ENCODE assay signal across 8 cellular contexts in the genomic region with DNA sequence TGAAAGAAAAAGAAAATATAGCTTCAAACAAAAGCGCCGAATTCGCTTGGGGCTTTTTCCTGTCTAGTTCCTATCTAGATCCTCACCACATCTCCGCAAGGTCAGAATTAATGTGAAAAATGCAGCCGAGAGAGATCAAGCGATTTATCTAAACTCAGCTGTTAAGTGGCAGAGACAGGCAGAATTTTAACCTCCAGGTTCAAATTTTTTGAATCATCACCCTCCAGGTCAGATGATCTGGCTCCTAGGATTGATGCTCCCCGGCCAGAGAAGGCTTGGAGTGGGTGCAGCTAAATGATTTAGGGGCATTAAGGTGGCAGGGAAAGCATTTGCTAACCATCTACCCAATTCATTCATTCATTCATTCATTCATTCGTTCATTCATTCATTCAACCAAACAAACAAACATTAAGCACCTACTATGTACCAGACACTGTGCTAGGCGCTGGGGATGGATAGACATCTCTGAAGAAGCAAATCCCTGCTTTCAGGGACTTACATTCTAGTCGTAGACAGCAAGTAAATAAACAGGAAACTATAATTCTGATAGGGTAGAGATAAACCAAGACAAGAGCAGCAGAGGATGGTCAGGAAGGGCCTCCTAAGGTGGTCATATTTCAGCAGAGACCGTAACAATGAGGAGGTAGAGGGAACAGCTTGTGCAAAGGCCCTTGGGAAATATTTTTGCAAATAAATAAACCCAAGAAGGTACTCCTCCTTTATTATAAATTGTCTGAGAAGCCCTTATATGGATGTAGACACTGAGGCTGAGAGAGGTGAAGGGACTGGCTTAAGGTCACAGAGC. TPM values are rescaled to one million over a fixed set of nuclear protein-coding genes. Genes with fewer than 3 reads are reported as not detected.
A peak's percentile ranks its signal among the peaks of the same experiment; 100 is the strongest.
DNase-seq lines count a peak whose midpoint lies in the region; ATAC-seq, FAIRE-seq and TF ChIP-seq lines count a peak whose summit lies in the region.

No MANE protein-coding gene starts in this region.

- 4% methylated on average over 11 of the region's 11 CpGs for WGBS in K562 (ENCODE audit: insufficient coverage, low coverage, missing lambda C conversion rate)

- peaks cover 35% of the 10 kb centered on the region for H4K20me1 ChIP-seq in K562 (replicated peaks; ENCODE audit: control insufficient read depth, insufficient read depth, low read length)

- CTCF ChIA-PET in K562 (lab: Yijun Ruan, JAX; ENCODE audit: low intra/inter-chr PET ratio) = no interaction called here

- no peak for FAIRE-seq in K562 (lab: Jason Lieb, UNC)

- peak overlapping the region; percentile 87 for H3K27ac Mint-ChIP-seq in memory B cell

- peaks cover 50% of the 10 kb centered on the region for H3K4me1 Mint-ChIP-seq in memory B cell

- no peaks in the 10 kb centered on the region for H3K36me3 Mint-ChIP-seq in memory B cell

- H3K9me3 ChIP-seq in left ventricle myocardium inferior (replicated peaks) (no peaks in the 10 kb centered on the region), K562 (replicated peaks; ENCODE audit: control insufficient read depth, insufficient read depth, low read depth, low read length) (no peaks in the 10 kb centered on the region), uterus (no peaks in the 10 kb centered on the region)

- TF ChIP-seq EP300 in K562 (IDR thresholded peaks at IDR 0.05; ENCODE audit: low read length) = no peak

- intact Hi-C loops in left ventricle myocardium inferior (cut with micrococcal nuclease) = no loop called here
- intact Hi-C loops in Right ventricle myocardium inferior (cut with DNase I) = loop anchor here (10.0 kb wide), 1 partner anchor 621 kb away; the partner anchor contains the start of gene PARD6B
- intact Hi-C loops in K562 (cut with micrococcal nuclease) = loop anchor here (2.0 to 5.0 kb wide), 2 partner anchors 39 to 54 kb away; partner anchors contain the start of gene PEDS1
- intact Hi-C loops in uterus (cut with DNase I; ENCODE audit: low total_unique reads) = no loop called here

- H3K9me1 ChIP-seq in K562 (ENCODE audit: control insufficient read depth, insufficient read depth, low read length) = peaks cover 7% of the 10 kb centered on the region

- in situ Hi-C loops in K562 (cut with MboI) = no loop called here

- H3K4me1 ChIP-seq in left ventricle myocardium inferior = peaks cover 76% of the 10 kb centered on the region
- peaks cover 23 to 51% of the 10 kb centered on the region in 2 experiments for H3K4me1 ChIP-seq in K562 (replicated peaks in 1 of 2; ENCODE audit: control insufficient read depth in 2 of 2, insufficient read depth in 2 of 2, low read length in 2 of 2)
- H3K4me1 ChIP-seq in uterus = peaks cover 5 to 8% of the 10 kb centered on the region in 2 donors

- no peak for TF ChIP-seq POLR2A in K562 (conservative IDR thresholded peaks at IDR 0.05)
- TF ChIP-seq POLR2A in uterus (IDR thresholded peaks at IDR 0.05) = no peak

- TSS peak; percentile 71 for BruUV-seq in K562 (replicated peaks; lab: Mats Ljungman, UMichigan)

- H3K36me3 ChIP-seq in left ventricle myocardium inferior (no peaks in the 10 kb centered on the region), K562 (ENCODE audit: control insufficient read depth, insufficient read depth, low read length) (peaks cover 23% of the 10 kb centered on the region), uterus (no peaks in the 10 kb centered on the region)

- H3K27ac ChIP-seq in left ventricle myocardium inferior (replicated peaks) (peak overlapping the region; percentile 99), K562 (ENCODE audit: extremely low read depth, low read depth, low read length) (peak overlapping the region; percentile 92), uterus (peak overlapping the region; percentile 90 to 98)

- H3K4me3 ChIP-seq in left ventricle myocardium inferior = peak overlapping the region; percentile 99
- peak overlapping the region; percentile 100 for H3K4me3 ChIP-seq in K562
- H3K4me3 ChIP-seq in uterus = peak overlapping the region; percentile 82 to 86

- no peak for TF ChIP-seq CTCF in left ventricle myocardium inferior (IDR thresholded peaks at IDR 0.05; ENCODE audit: borderline replicate concordance)
- no peak for TF ChIP-seq CTCF in K562 (IDR thresholded peaks at IDR 0.05 in 2 of 3, conservative IDR thresholded peaks at IDR 0.05 in 1 of 3; ENCODE audit: insufficient read depth in 2 of 3, low read depth in 1 of 3, low read length in 3 of 3)
- no peak for TF ChIP-seq CTCF in uterus (IDR thresholded peaks at IDR 0.05)

- H3K79me2 ChIP-seq in K562 (ENCODE audit: control insufficient read depth, insufficient read depth, low read length) = peaks cover 63% of the 10 kb centered on the region

- peak overlapping the region; percentile 85 to 97; a peak in 3 of 4 replicates for H3K9ac ChIP-seq in K562 (ENCODE audit: insufficient read depth in 1 of 2, low read depth in 2 of 2, low read length in 2 of 2)

- POLR2A ChIA-PET in K562 (lab: Yijun Ruan, JAX) = interaction anchor here (0.5 to 5.5 kb wide), 4 partner anchors 9 to 570 kb away, joined by 4 to 51 read pairs (median 4); no protein-coding TSS in a partner anchor

- H2AFZ ChIP-seq in K562 (ENCODE audit: low read depth, low read length) = peak overlapping the region; percentile 91

- DNase-seq in left ventricle myocardium inferior (no peak), Right ventricle myocardium inferior (ENCODE audit: missing footprints) (no peak), K562 (ENCODE audit: extremely low read depth in 1 of 4, low spot score in 3 of 4) (no peak), memory B cell (ENCODE audit: low spot score in 2 of 2) (no peak), uterus (no peak), NCI-H69 (lab: John Stamatoyannopoulos, UW) (no peak)

- no peak for TF ChIP-seq RAD21 in K562 (CRISPR knock-in tag; conservative IDR thresholded peaks at IDR 0.05 in 1 of 2, IDR thresholded peaks at IDR 0.05 in 1 of 2)

- no peaks in the 10 kb centered on the region for H3K27me3 ChIP-seq in left ventricle myocardium inferior (ENCODE audit: low read depth)
- H3K27me3 ChIP-seq in K562 (ENCODE audit: control insufficient read depth in 2 of 2, insufficient read depth in 2 of 2, low read length in 2 of 2) = no peaks in the 10 kb centered on the region
- no peaks in the 10 kb centered on the region for H3K27me3 ChIP-seq in uterus

- peak overlapping the region; percentile 98 for H3K4me3 Mint-ChIP-seq in memory B cell

- ATAC-seq in Right ventricle myocardium inferior (no peak), K562 (no peak), memory B cell (ENCODE audit: low read depth) (no peak), GM18858 (IDR thresholded peaks at IDR 0.05; ENCODE audit: unreplicated experiment) (no peak), HG03135 (IDR thresholded peaks at IDR 0.05; ENCODE audit: unreplicated experiment) (no peak)

- H3K4me2 ChIP-seq in K562 (ENCODE audit: insufficient read depth, low read length) = peak overlapping the region; percentile 98

- H3K27me3 Mint-ChIP-seq in memory B cell = no peaks in the 10 kb centered on the region

- H3K9me3 Mint-ChIP-seq in memory B cell = no peaks in the 10 kb centered on the region

TF ChIP-seq in K562, 482 proteins besides CTCF, POLR2A, EP300 and RAD21 (continues in another document):
- TF ChIP-seq ETS2 (tag; IDR thresholded peaks at IDR 0.05; ENCODE audit: borderline replicate concordance, poor library complexity, severe bottlenecking) (no peak), ZFP30 (CRISPR knock-in tag; IDR thresholded peaks at IDR 0.05; ENCODE audit: borderline replicate concordance) (no peak)

RNA-seq across cellular contexts. Expression of gene UBE2V1, which starts 0.7 kb away (rescaled TPM):
- 77.1 TPM for total RNA-seq in left ventricle myocardium inferior
- total RNA-seq in Right ventricle myocardium inferior = 74.3 TPM
- 218 and 364 TPM in 2 replicates for total RNA-seq in K562 (2011; cell fraction: chromatin; rRNA removed; ENCODE audit: low replicate concordance)
- total RNA-seq in K562 (2011; cell fraction: nucleolus; rRNA removed) = 115 and 134 TPM in 2 replicates
- total RNA-seq in K562 (2011; cell fraction: nucleoplasm; rRNA removed) = 295 and 429 TPM in 2 replicates
- total RNA-seq in K562 (2014; rRNA removed) = 62.8 and 94.6 TPM in 2 replicates
- total RNA-seq in K562 (2014; rRNA removed; fragmentation: Illumina TruSeq; extraction: Trizol) = 93.0 and 107 TPM in 2 replicates
- total RNA-seq in K562 (2015; rRNA removed; fragmentation: Illumina TruSeq; extraction: Trizol) = 93.5 and 94.9 TPM in 2 replicates
- total RNA-seq in K562 (2021) = 113 and 119 TPM in 2 replicates
- 112 and 129 TPM in 2 replicates for polyA plus RNA-seq in K562 (2011; rRNA removed)
- polyA plus RNA-seq in K562 (2011; cell fraction: cytosol; rRNA removed) = 77.3 and 148 TPM in 2 replicates
- 118 and 127 TPM in 2 replicates for polyA plus RNA-seq in K562 (2011; cell fraction: nucleus; rRNA removed)
- 139 and 160 TPM in 2 replicates for polyA plus RNA-seq in K562 (2012)
- 237 and 271 TPM in 2 replicates for polyA plus RNA-seq in K562 (2014; fragmentation: Illumina TruSeq; extraction: Trizol)
- 100 to 1,000 TPM; 145 to 357 TPM for polyA plus RNA-seq in K562 (2014; fragmentation: Nextera tagmentation; extraction: Ambion mirVana)
- 146 and 170 TPM in 2 replicates for polyA plus RNA-seq in K562 (2014; rRNA removed)
- 132 and 142 TPM in 2 replicates for polyA minus RNA-seq in K562 (2011; rRNA and poly(A)+ RNA removed)
- 41.7 and 44.1 TPM in 2 replicates for polyA minus RNA-seq in K562 (2011; cell fraction: cytosol; rRNA and poly(A)+ RNA removed)
- 67.2 and 111 TPM in 2 replicates for polyA minus RNA-seq in K562 (2011; cell fraction: nucleus; rRNA and poly(A)+ RNA removed)
- 100 to 1,000 TPM in 1 of 4 donors, 10 to 100 TPM in 3; 45.6 to 124 (median 62.9) TPM for total RNA-seq in uterus

RNA-seq across cellular contexts. Expression of gene PEDS1, which starts 39.9 kb away (rescaled TPM):
- total RNA-seq in left ventricle myocardium inferior (17.3 TPM), Right ventricle myocardium inferior (31.2 TPM), K562 (2014; rRNA removed) (32.8 and 43.9 TPM in 2 replicates), K562 (2014; rRNA removed; fragmentation: Illumina TruSeq; extraction: Trizol) (11.4 and 17.1 TPM in 2 replicates), K562 (2015; rRNA removed; fragmentation: Illumina TruSeq; extraction: Trizol) (24.7 and 24.9 TPM in 2 replicates), K562 (2021) (28.0 and 28.5 TPM in 2 replicates), uterus (10 to 100 TPM in 1 of 4 donors, 1 to 10 TPM in 3; 1.5 to 19.8 (median 6.1) TPM)
- 13.1 and 31.5 TPM in 2 replicates for total RNA-seq in K562 (2011; cell fraction: chromatin; rRNA removed; ENCODE audit: low replicate concordance)
- 28.4 and 33.9 TPM in 2 replicates for total RNA-seq in K562 (2011; cell fraction: nucleolus; rRNA removed)
- 33.6 and 54.6 TPM in 2 replicates for total RNA-seq in K562 (2011; cell fraction: nucleoplasm; rRNA removed)
- polyA plus RNA-seq in K562 (2011; rRNA removed) (23.6 and 53.8 TPM in 2 replicates), K562 (2014; fragmentation: Illumina TruSeq; extraction: Trizol) (38.5 and 40.3 TPM in 2 replicates), K562 (2014; fragmentation: Nextera tagmentation; extraction: Ambion mirVana) (1 to 10 TPM; 2.9 to 3.9 TPM), K562 (2014; rRNA removed) (24.2 and 29.4 TPM in 2 replicates)
- polyA plus RNA-seq in K562 (2011; cell fraction: cytosol; rRNA removed) = 65.7 and 87.4 TPM in 2 replicates
- 22.6 and 23.4 TPM in 2 replicates for polyA plus RNA-seq in K562 (2011; cell fraction: nucleus; rRNA removed)
- polyA plus RNA-seq in K562 (2012) = 24.6 and 36.8 TPM in 2 replicates
- 33.6 and 49.2 TPM in 2 replicates for polyA minus RNA-seq in K562 (2011; rRNA and poly(A)+ RNA removed)
- 34.3 and 45.2 TPM in 2 replicates for polyA minus RNA-seq in K562 (2011; cell fraction: cytosol; rRNA and poly(A)+ RNA removed)
- 4.0 and 5.9 TPM in 2 replicates for polyA minus RNA-seq in K562 (2011; cell fraction: nucleus; rRNA and poly(A)+ RNA removed)

Comparison
In these comparisons a context has a peak if more than half of its experiments do, and no peak if none do; other contexts are left out.
1. intact Hi-C loops: an anchor here in Right ventricle myocardium inferior (10.0 kb wide) and K562 (2.0 to 5.0 kb wide); none called in left ventricle myocardium inferior and uterus.